ENCODE assay signal across 8 cellular contexts in the genomic region with DNA sequence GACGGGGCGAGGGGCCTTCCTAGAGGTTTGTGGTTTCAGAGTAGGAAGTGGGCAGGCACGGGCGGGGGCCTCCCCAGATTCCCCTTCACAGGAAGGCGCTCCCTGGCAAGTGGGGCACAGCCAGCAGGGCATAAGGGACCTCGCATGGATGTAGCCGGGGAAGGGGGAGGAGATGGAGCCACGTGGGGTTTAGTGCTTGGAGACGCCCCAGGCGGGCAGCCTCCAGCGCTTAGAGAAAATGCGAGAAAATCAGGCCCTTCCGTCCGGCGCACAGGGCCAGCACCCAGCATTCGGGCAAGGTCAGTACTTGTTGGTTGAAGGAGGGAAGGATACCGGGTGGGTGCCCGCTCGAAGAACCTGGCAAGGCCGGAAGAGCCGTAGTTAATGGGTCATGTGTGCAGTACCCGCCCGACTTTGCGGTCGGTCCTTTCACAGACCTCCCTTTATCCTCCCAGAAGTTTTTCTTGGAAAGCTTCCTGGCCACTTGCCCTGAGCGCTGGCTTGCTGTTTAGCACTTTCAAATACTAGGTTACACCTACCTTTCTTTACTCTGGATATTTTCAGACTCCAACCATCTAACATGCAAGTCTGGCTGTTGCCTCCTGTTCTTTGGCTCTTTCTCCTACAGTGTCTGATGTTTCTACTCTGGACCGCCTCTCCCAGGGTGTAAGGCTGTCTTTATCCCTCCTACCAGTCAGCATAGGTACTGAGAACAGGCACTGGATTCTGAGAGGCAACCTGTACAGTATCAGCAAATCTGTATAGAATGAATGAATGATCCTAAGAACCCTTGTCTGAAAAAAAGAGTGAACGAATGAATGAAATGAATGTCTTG.
DNase-seq lines count a peak whose midpoint lies in the region; ATAC-seq and TF ChIP-seq lines count a peak whose summit lies in the region.

No MANE protein-coding gene starts in this region.

- no peak for DNase-seq in activated CD4-positive, alpha-beta T cell treated with anti-CD3 and anti-CD28 coated beads, Interleukin-2, amount 10 ng/mL, durations not matched to agents 24 days and 14 days
- no peak for DNase-seq in activated CD4-positive, alpha-beta T cell treated with anti-CD3 and anti-CD28 coated beads for 1 hour
- DNase-seq in astrocyte of the cerebellum (ENCODE audit: low read depth) (peak; percentile 45), left colon (peak; percentile 37 to 38), tibial artery (peak in 1 of 2 donors; percentile 65), D341Med (ENCODE audit: low spot score) (no peak)
- DNase-seq in activated effector memory CD4-positive, alpha-beta T cell treated with anti-CD3 and anti-CD28 coated beads, Interleukin-2, amount 50 U/mL, for 16 hours = no peak

- in situ Hi-C loops in astrocyte of the cerebellum (cut with HindIII; ENCODE audit: low sequenced_read_pairs) = no loop called here

- no peaks in the 10 kb centered on the region for H3K36me3 ChIP-seq in tibial artery

- H3K36me3 Mint-ChIP-seq in activated CD4-positive, alpha-beta T cell treated with anti-CD3 and anti-CD28 coated beads, Interleukin-2, amount 10 ng/mL, durations not matched to agents 24 days and 14 days (ENCODE audit: low read depth) = no peaks in the 10 kb centered on the region

- H3K27me3 Mint-ChIP-seq in activated CD4-positive, alpha-beta T cell treated with anti-CD3 and anti-CD28 coated beads, Interleukin-2, amount 10 ng/mL, durations not matched to agents 24 days and 14 days = peaks cover 65% of the 10 kb centered on the region

- H3K27ac Mint-ChIP-seq in activated CD4-positive, alpha-beta T cell treated with anti-CD3 and anti-CD28 coated beads, Interleukin-2, amount 10 ng/mL, durations not matched to agents 24 days and 14 days = no peak overlapping the region

- TF ChIP-seq CTCF in astrocyte of the cerebellum (IDR thresholded peaks at IDR 0.05; ENCODE audit: low read depth, low read length, missing control alignments) = no peak
- no peak for TF ChIP-seq CTCF in tibial artery (IDR thresholded peaks at IDR 0.05)

- H3K9me3 Mint-ChIP-seq in activated CD4-positive, alpha-beta T cell treated with anti-CD3 and anti-CD28 coated beads, Interleukin-2, amount 10 ng/mL, durations not matched to agents 24 days and 14 days = no peaks in the 10 kb centered on the region

- intact Hi-C loops in activated CD4-positive, alpha-beta T cell treated with anti-CD3 and anti-CD28 coated beads, Interleukin-2, amount 10 ng/mL, durations not matched to agents 24 days and 14 days (cut with micrococcal nuclease) = no loop called here
- intact Hi-C loops in left colon (cut with DNase I, micrococcal nuclease) = no loop called here
- intact Hi-C loops in tibial artery (cut with DNase I; ENCODE audit: low total_unique reads) = no loop called here

- peaks cover 5% of the 10 kb centered on the region for H3K4me1 Mint-ChIP-seq in activated CD4-positive, alpha-beta T cell treated with anti-CD3 and anti-CD28 coated beads, Interleukin-2, amount 10 ng/mL, durations not matched to agents 24 days and 14 days

- H3K4me1 ChIP-seq in tibial artery = peaks cover 0 to 23% (median 17%) of the 10 kb centered on the region in 4 donors

- H3K9me3 ChIP-seq in tibial artery = no peaks in the 10 kb centered on the region

- H3K4me3 ChIP-seq in astrocyte of the cerebellum (ENCODE audit: low read depth, low read length) (peak overlapping the region; percentile 24), tibial artery (peak overlapping the region; percentile 30 to 51)

- H3K4me3 Mint-ChIP-seq in activated CD4-positive, alpha-beta T cell treated with anti-CD3 and anti-CD28 coated beads, Interleukin-2, amount 10 ng/mL, durations not matched to agents 24 days and 14 days = peak overlapping the region; percentile 10

- peaks cover 0 to 89% of the 10 kb centered on the region in 2 donors for H3K27me3 ChIP-seq in tibial artery

- ATAC-seq in left colon (peak; percentile 71), GM19397 (IDR thresholded peaks at IDR 0.05; ENCODE audit: unreplicated experiment) (no peak)

- H3K27ac ChIP-seq in tibial artery = no peak overlapping the region

Comparison
In these comparisons a context has a peak if more than half of its experiments do, and no peak if none do; other contexts are left out.
1. DNase-seq: peak in astrocyte of the cerebellum (single experiment) and left colon (2 of 2); none in activated CD4-positive, alpha-beta T cell treated with anti-CD3 and anti-CD28 coated beads, Interleukin-2, amount 10 ng/mL, durations not matched to agents 24 days and 14 days (single experiment), activated CD4-positive, alpha-beta T cell treated with anti-CD3 and anti-CD28 coated beads for 1 hour (single experiment), activated effector memory CD4-positive, alpha-beta T cell treated with anti-CD3 and anti-CD28 coated beads, Interleukin-2, amount 50 U/mL, for 16 hours (single experiment) and D341Med (single experiment).